In genomic region chr6:14618759-14619418, GRCh38 we compare ENCODE assay signal across 1 cellular context.
TF ChIP-seq lines count a peak whose summit lies in the region.

No MANE protein-coding gene starts in this region.

TF ChIP-seq in K562, 482 proteins besides CTCF, POLR2A, EP300 and RAD21 (continued from another document and continues in another):
- 0 out of 2 replicates have a peak, but pooled peaks have one; percentile 1 for TF ChIP-seq JUN (IDR thresholded peaks at IDR 0.05; ENCODE audit: borderline replicate concordance, low read depth, low read length)
- no peak for TF ChIP-seq JUN (CRISPR knock-in tag; IDR thresholded peaks at IDR 0.05; ENCODE audit: borderline replicate concordance)
- TF ChIP-seq ZNF23 (CRISPR knock-in tag; IDR thresholded peaks at IDR 0.05), result no peak
- TF ChIP-seq, protein P1, sequence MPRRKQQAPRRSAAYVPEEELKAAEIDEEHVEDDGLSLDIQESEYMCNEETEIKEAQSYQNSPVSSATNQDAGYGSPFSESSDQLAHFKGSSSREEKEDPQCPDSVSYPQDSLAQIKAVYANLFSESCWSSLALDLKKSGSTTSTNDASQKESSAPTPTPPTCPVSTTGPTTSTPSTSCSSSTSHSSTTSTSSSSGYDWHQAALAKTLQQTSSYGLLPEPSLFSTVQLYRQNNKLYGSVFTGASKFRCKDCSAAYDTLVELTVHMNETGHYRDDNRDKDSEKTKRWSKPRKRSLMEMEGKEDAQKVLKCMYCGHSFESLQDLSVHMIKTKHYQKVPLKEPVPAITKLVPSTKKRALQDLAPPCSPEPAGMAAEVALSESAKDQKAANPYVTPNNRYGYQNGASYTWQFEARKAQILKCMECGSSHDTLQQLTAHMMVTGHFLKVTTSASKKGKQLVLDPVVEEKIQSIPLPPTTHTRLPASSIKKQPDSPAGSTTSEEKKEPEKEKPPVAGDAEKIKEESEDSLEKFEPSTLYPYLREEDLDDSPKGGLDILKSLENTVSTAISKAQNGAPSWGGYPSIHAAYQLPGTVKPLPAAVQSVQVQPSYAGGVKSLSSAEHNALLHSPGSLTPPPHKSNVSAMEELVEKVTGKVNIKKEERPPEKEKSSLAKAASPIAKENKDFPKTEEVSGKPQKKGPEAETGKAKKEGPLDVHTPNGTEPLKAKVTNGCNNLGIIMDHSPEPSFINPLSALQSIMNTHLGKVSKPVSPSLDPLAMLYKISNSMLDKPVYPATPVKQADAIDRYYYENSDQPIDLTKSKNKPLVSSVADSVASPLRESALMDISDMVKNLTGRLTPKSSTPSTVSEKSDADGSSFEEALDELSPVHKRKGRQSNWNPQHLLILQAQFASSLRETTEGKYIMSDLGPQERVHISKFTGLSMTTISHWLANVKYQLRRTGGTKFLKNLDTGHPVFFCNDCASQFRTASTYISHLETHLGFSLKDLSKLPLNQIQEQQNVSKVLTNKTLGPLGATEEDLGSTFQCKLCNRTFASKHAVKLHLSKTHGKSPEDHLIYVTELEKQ (CRISPR knock-in tag; IDR thresholded peaks at IDR 0.05), result no peak
- peak; percentile 88 for TF ChIP-seq TAL1 (IDR thresholded peaks at IDR 0.05)
- TF ChIP-seq TRIM24 (IDR thresholded peaks at IDR 0.05), result peak; percentile 77 to 78
- TF ChIP-seq, protein P2, sequence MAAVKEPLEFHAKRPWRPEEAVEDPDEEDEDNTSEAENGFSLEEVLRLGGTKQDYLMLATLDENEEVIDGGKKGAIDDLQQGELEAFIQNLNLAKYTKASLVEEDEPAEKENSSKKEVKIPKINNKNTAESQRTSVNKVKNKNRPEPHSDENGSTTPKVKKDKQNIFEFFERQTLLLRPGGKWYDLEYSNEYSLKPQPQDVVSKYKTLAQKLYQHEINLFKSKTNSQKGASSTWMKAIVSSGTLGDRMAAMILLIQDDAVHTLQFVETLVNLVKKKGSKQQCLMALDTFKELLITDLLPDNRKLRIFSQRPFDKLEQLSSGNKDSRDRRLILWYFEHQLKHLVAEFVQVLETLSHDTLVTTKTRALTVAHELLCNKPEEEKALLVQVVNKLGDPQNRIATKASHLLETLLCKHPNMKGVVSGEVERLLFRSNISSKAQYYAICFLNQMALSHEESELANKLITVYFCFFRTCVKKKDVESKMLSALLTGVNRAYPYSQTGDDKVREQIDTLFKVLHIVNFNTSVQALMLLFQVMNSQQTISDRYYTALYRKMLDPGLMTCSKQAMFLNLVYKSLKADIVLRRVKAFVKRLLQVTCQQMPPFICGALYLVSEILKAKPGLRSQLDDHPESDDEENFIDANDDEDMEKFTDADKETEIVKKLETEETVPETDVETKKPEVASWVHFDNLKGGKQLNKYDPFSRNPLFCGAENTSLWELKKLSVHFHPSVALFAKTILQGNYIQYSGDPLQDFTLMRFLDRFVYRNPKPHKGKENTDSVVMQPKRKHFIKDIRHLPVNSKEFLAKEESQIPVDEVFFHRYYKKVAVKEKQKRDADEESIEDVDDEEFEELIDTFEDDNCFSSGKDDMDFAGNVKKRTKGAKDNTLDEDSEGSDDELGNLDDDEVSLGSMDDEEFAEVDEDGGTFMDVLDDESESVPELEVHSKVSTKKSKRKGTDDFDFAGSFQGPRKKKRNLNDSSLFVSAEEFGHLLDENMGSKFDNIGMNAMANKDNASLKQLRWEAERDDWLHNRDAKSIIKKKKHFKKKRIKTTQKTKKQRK (IDR thresholded peaks at IDR 0.05; ENCODE audit: borderline replicate concordance, low read depth, low read length), result no peak
- TF ChIP-seq CHD4 (IDR thresholded peaks at IDR 0.05; ENCODE audit: insufficient read depth, insufficient replicate concordance, low read depth, low read length, poor library complexity, severe bottlenecking), result no peak
- TF ChIP-seq, protein P3, sequence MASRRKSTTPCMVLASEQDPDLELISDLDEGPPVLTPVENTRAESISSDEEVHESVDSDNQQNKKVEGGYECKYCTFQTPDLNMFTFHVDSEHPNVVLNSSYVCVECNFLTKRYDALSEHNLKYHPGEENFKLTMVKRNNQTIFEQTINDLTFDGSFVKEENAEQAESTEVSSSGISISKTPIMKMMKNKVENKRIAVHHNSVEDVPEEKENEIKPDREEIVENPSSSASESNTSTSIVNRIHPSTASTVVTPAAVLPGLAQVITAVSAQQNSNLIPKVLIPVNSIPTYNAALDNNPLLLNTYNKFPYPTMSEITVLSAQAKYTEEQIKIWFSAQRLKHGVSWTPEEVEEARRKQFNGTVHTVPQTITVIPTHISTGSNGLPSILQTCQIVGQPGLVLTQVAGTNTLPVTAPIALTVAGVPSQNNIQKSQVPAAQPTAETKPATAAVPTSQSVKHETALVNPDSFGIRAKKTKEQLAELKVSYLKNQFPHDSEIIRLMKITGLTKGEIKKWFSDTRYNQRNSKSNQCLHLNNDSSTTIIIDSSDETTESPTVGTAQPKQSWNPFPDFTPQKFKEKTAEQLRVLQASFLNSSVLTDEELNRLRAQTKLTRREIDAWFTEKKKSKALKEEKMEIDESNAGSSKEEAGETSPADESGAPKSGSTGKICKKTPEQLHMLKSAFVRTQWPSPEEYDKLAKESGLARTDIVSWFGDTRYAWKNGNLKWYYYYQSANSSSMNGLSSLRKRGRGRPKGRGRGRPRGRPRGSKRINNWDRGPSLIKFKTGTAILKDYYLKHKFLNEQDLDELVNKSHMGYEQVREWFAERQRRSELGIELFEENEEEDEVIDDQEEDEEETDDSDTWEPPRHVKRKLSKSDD (conservative IDR thresholded peaks at IDR 0.05; ENCODE audit: low read length), result no peak
- peak; percentile 92 for TF ChIP-seq USF1 (CRISPR knock-in tag; IDR thresholded peaks at IDR 0.05)
- TF ChIP-seq THAP12 (CRISPR knock-in tag; IDR thresholded peaks at IDR 0.05), result 0 out of 2 replicates have a peak, but pooled peaks have one; percentile 19
- TF ChIP-seq MEF2D (tag; conservative IDR thresholded peaks at IDR 0.05; ENCODE audit: low read depth), result no peak
- TF ChIP-seq ZNF561 (CRISPR knock-in tag; conservative IDR thresholded peaks at IDR 0.05), result no peak
- TF ChIP-seq CEBPB (tag; IDR thresholded peaks at IDR 0.05), result peak; percentile 90
- no peak for TF ChIP-seq HMGN3 (IDR thresholded peaks at IDR 0.05; ENCODE audit: borderline replicate concordance, extremely low read depth, insufficient read length, low read depth, low read length)
- TF ChIP-seq ZNF695 (CRISPR knock-in tag; IDR thresholded peaks at IDR 0.05), result no peak
- TF ChIP-seq NR4A1 (CRISPR knock-in tag; IDR thresholded peaks at IDR 0.05), result no peak
- no peak for TF ChIP-seq NR4A1 (tag; IDR thresholded peaks at IDR 0.05)
- TF ChIP-seq, protein P4, sequence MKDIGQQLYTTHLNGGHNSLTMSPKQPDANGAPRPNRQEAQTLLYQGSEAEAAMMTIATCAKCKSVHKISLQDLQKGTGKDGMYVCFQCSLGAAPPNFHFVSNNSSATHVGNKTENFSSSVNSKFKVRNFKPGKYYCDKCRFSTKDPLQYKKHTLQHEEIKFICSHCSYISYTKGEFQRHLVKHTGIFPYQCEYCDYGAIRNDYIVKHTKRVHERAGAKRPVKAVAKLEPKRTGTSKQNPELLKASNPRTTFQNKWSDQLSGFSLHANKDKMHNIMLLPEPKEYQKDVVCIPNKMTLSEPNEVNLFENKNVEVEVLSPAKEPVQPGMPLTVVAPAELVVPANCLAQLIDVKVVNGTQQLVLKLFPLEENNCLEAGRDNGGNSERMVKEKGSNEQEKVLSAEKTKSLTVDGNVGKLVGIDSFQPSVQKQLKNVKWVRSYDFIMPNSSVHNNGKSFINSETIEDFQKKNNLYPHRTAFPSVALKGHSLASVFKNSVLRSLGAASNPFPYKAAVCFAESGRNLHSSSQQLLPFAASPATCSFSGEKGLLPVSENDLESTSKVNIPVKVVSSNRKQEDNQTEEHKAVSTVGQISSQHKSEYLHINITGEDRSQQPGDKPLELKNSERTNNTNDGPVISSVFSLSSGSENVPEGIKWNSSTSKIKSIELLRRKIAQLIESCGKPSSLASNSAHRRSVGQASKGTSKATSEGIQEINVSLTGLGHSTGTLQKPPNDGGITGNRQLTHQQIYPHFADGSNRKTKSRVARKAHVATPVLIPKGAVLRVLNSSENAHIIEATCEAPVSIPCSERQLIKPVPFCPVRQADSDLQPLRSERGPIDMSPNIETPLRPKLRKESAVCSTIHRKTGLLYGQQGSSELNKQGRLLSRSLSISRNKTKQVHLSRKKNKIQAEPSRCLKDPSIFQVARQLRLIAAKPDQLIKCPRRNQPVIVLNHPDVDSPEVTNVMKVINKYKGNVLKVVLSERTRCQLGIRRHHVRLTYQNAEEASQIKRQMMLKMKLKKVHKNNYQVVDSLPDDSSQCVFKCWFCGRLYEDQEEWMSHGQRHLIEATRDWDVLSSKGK (CRISPR knock-in tag; IDR thresholded peaks at IDR 0.05), result no peak
- TF ChIP-seq CHAMP1 (IDR thresholded peaks at IDR 0.05), result 0 out of 2 replicates have a peak, but pooled peaks have one; percentile 55
- TF ChIP-seq STAT5B (CRISPR knock-in tag; IDR thresholded peaks at IDR 0.05), result no peak
- no peak for TF ChIP-seq ZNF174 (CRISPR knock-in tag; IDR thresholded peaks at IDR 0.05)
- TF ChIP-seq, protein P5, sequence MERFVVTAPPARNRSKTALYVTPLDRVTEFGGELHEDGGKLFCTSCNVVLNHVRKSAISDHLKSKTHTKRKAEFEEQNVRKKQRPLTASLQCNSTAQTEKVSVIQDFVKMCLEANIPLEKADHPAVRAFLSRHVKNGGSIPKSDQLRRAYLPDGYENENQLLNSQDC (CRISPR knock-in tag; IDR thresholded peaks at IDR 0.05), result no peak
- TF ChIP-seq, protein P6, sequence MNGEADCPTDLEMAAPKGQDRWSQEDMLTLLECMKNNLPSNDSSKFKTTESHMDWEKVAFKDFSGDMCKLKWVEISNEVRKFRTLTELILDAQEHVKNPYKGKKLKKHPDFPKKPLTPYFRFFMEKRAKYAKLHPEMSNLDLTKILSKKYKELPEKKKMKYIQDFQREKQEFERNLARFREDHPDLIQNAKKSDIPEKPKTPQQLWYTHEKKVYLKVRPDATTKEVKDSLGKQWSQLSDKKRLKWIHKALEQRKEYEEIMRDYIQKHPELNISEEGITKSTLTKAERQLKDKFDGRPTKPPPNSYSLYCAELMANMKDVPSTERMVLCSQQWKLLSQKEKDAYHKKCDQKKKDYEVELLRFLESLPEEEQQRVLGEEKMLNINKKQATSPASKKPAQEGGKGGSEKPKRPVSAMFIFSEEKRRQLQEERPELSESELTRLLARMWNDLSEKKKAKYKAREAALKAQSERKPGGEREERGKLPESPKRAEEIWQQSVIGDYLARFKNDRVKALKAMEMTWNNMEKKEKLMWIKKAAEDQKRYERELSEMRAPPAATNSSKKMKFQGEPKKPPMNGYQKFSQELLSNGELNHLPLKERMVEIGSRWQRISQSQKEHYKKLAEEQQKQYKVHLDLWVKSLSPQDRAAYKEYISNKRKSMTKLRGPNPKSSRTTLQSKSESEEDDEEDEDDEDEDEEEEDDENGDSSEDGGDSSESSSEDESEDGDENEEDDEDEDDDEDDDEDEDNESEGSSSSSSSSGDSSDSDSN (IDR thresholded peaks at IDR 0.05; ENCODE audit: borderline replicate concordance in 1 of 2, low read depth in 2 of 2, low read length in 2 of 2), result 0 out of 4 replicates have a peak, but pooled peaks of 1 of the 2 experiments have one; percentile 12
- peak; percentile 35; the same call in 1 of the 2 replicates for TF ChIP-seq ZNF766 (CRISPR knock-in tag; conservative IDR thresholded peaks at IDR 0.05)
- TF ChIP-seq HMBOX1 (IDR thresholded peaks at IDR 0.05), result no peak
- TF ChIP-seq ZNF316 (IDR thresholded peaks at IDR 0.05), result no peak
- TF ChIP-seq RBM39 (optimal IDR thresholded peaks at IDR 0.05; ENCODE audit: low read depth, low read length), result no peak
- TF ChIP-seq, protein P7, sequence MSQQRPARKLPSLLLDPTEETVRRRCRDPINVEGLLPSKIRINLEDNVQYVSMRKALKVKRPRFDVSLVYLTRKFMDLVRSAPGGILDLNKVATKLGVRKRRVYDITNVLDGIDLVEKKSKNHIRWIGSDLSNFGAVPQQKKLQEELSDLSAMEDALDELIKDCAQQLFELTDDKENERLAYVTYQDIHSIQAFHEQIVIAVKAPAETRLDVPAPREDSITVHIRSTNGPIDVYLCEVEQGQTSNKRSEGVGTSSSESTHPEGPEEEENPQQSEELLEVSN (IDR thresholded peaks at IDR 0.05; ENCODE audit: borderline replicate concordance in 1 of 2, extremely low read depth in 1 of 2, insufficient read depth in 1 of 2, insufficient read length in 1 of 2, low read depth in 1 of 2, low read length in 1 of 2, poor library complexity in 1 of 2, severe bottlenecking in 1 of 2), result peak in 1 of 2 experiments; percentile 21
